Comparison of ENCODE assay signal across 1 cellular context in the genomic region with DNA sequence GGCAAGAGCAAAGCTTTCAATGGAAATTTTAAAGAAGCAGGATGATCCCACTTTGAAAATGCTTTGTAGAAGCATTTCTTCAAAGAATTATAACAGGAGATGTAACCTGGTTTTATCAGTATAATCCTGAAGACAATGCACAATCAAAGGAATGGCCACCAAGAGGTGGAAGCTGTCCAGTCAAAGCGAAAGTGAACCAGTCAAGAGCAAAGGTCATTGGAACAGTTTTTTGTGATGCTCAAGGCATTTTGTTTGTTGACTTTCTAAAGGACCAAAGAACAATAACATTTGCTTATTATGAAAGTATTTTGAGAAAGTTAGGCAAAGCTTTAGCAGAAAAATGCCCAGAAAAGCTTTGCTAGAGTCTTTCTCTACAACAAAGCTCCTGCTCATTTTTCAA.
TF ChIP-seq lines count a peak whose summit lies in the region.

No MANE protein-coding gene starts in this region.

TF ChIP-seq in A549, 52 proteins besides CTCF, POLR2A, EP300 and RAD21 (continued from another document):
- TF ChIP-seq PBX3 (IDR thresholded peaks at IDR 0.05), result no peak
- TF ChIP-seq EHF (CRISPR knock-in tag; IDR thresholded peaks at IDR 0.05), result no peak
- no peak for TF ChIP-seq ZC3H11A (IDR thresholded peaks at IDR 0.05)
- no peak for TF ChIP-seq MAX (IDR thresholded peaks at IDR 0.05)
TF ChIP-seq in A549: peak in this region for 0.
